20 cellular contexts compared by ENCODE assay signal in the genomic region with DNA sequence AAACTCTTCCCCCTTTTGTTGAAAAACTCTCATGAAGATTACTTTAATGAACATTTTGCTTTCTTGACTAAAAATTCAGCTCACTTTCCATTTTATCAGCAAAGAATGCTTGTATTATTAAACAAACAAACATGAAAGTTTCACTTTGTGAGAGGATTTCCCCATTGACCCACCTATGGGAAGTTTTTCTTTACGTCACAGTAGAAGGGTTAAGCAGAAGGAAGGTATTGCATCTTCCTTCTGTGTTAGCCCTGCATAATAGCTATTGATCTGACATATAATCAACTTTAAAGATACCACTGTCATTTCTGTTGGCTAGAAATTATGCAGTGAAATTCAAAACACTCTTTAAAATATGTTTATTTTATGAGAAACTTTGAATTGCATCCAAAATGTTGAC.
"Had no signal": no experiment of that assay in that cellular context is flagged by ENCODE, and none has a peak within 500 bp of the region (broad histone marks: within the 10 kb centered on the region; RNA-seq: fewer than 3 reads in every experiment).

No MANE protein-coding gene starts in this region.

- H3K4me3 Mint-ChIP-seq: activated B cell treated with CpG ODN at 0.5 μM for 24 hours; activated CD4-positive, alpha-beta T cell treated with anti-CD3 and anti-CD28 coated beads, Interleukin-2, amount 10 ng/mL, durations not matched to agents 24 days and 14 days; activated CD8-positive, alpha-beta T cell treated with anti-CD3 and anti-CD28 coated beads, Interleukin-2, amount 10 ng/mL, durations not matched to agents 7 days and 5 days; activated T-cell treated with anti-CD3 and anti-CD28 coated beads, Interleukin-2, amount 50 U/mL, for 72 hours; naive B cell had no signal

- H3K9me3 ChIP-seq: pancreas, stomach, testis had no signal

- ATAC-seq: activated CD8-positive, alpha-beta T cell treated with anti-CD3 and anti-CD28 coated beads, Interleukin-2, amount 10 ng/mL, durations not matched to agents 7 days and 5 days; activated naive CD4-positive, alpha-beta T cell treated with anti-CD3 and anti-CD28 coated beads, Interleukin-2, amount 50 U/mL, for 72 hours; activated T-cell treated with anti-CD3 and anti-CD28 coated beads, Interleukin-2, amount 50 U/mL, for 72 hours; pancreas; sciatic nerve had no signal

- H3K4me3 ChIP-seq: pancreas, stomach, testis had no signal

- H3K27ac Mint-ChIP-seq: activated B cell treated with CpG ODN at 0.5 μM for 24 hours; activated CD4-positive, alpha-beta T cell treated with anti-CD3 and anti-CD28 coated beads, Interleukin-2, amount 10 ng/mL, durations not matched to agents 24 days and 14 days; activated CD8-positive, alpha-beta T cell treated with anti-CD3 and anti-CD28 coated beads, Interleukin-2, amount 10 ng/mL, durations not matched to agents 7 days and 5 days; activated naive CD4-positive, alpha-beta T cell treated with anti-CD3 and anti-CD28 coated beads, Interleukin-2, amount 50 U/mL, for 72 hours; activated T-cell treated with anti-CD3 and anti-CD28 coated beads, Interleukin-2, amount 50 U/mL, for 72 hours; naive B cell had no signal

- H3K27ac ChIP-seq: pancreas, testis had no signal

- H3K36me3 ChIP-seq: pancreas, stomach had no signal

- FAIRE-seq: pancreas, urothelium cell line had no signal

- H3K9me3 Mint-ChIP-seq: activated B cell treated with CpG ODN at 0.5 μM for 24 hours; activated CD4-positive, alpha-beta T cell treated with anti-CD3 and anti-CD28 coated beads, Interleukin-2, amount 10 ng/mL, durations not matched to agents 24 days and 14 days; activated naive CD4-positive, alpha-beta T cell treated with anti-CD3 and anti-CD28 coated beads, Interleukin-2, amount 50 U/mL, for 72 hours; activated T-cell treated with anti-CD3 and anti-CD28 coated beads, Interleukin-2, amount 50 U/mL, for 72 hours; naive B cell had no signal

- H3K27me3 Mint-ChIP-seq: activated B cell treated with CpG ODN at 0.5 μM for 24 hours; activated CD4-positive, alpha-beta T cell treated with anti-CD3 and anti-CD28 coated beads, Interleukin-2, amount 10 ng/mL, durations not matched to agents 24 days and 14 days; naive B cell had no signal

- DNase-seq: activated B cell treated with CpG ODN at 0.5 μM for 24 hours; activated CD4-positive, alpha-beta T cell treated with anti-CD3 and anti-CD28 coated beads, Interleukin-2, amount 10 ng/mL, durations not matched to agents 24 days and 14 days; activated CD8-positive, alpha-beta memory T cell treated with anti-CD3 and anti-CD28 coated beads, Interleukin-2, amount 50 U/mL, for 4 hours; activated CD8-positive, alpha-beta T cell treated with anti-CD3 and anti-CD28 coated beads, Interleukin-2, amount 10 ng/mL, durations not matched to agents 7 days and 5 days; activated gamma-delta T cell; activated T-cell treated with anti-CD3 and anti-CD28 coated beads, Interleukin-2, amount 50 U/mL, for 72 hours; amniotic stem cell; dorsolateral prefrontal cortex; erythroblast; hippocampal formation; naive B cell; pancreas; stimulated activated CD4-positive, alpha-beta T cell treated with anti-CD3 and anti-CD28 coated beads, Interleukin-12 subunit alpha, Interleukin-12 subunit beta, amount 100 ng/mL, for 4 hours; stimulated activated CD4-positive, alpha-beta T cell treated with anti-CD3 and anti-CD28 coated beads, Interleukin-2, amount 100 ng/mL, for 24 hours; stomach; T-helper 2 cell; testis had no signal

- H3K27me3 ChIP-seq: dorsolateral prefrontal cortex, pancreas, stomach, testis had no signal

- H3K36me3 Mint-ChIP-seq: activated naive CD4-positive, alpha-beta T cell treated with anti-CD3 and anti-CD28 coated beads, Interleukin-2, amount 50 U/mL, for 72 hours had no signal

- H3K4me1 Mint-ChIP-seq: activated B cell treated with CpG ODN at 0.5 μM for 24 hours; activated CD4-positive, alpha-beta T cell treated with anti-CD3 and anti-CD28 coated beads, Interleukin-2, amount 10 ng/mL, durations not matched to agents 24 days and 14 days; naive B cell had no signal
